23 cellular contexts compared by ENCODE assay signal in the genomic region with DNA sequence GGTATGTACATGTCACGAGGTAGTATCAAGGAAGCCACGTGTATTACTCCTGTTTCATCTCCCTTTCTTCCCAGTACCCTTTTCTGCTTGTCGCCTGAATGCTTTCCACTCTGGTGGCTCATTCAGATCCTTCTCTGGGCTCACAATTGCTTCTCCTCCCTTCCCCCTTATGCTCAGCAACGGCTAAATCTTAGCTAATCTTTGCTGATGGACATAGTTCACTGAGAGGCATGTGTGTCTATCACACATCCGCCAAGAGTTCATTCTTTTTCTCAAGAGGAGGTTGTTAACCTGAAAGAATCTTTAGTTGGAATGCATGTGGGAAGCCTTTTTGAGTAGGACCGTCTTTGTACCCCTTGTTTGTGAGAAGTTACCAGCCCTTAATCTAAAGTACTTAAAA. TPM values are rescaled to one million over a fixed set of nuclear protein-coding genes. Genes with fewer than 3 reads are reported as not detected.
"Had no signal": no experiment of that assay in that cellular context is flagged by ENCODE, and none has a peak within 500 bp of the region (broad histone marks: within the 10 kb centered on the region; RNA-seq: fewer than 3 reads in every experiment).

No MANE protein-coding gene starts in this region.

- ATAC-seq: activated CD8-positive, alpha-beta T cell treated with anti-CD3 and anti-CD28 coated beads, Interleukin-2, amount 10 ng/mL, durations not matched to agents 7 days and 5 days; gastroesophageal sphincter; heart right ventricle had no signal

- H3K9me3 ChIP-seq: breast epithelium, gastroesophageal sphincter, heart right ventricle, right atrium auricular region, upper lobe of left lung had no signal

- H3K27ac ChIP-seq: breast epithelium, heart right ventricle, right atrium auricular region, skin epidermis, upper lobe of left lung had no signal

- H3K4me3 Mint-ChIP-seq: activated CD4-positive, alpha-beta T cell treated with anti-CD3 and anti-CD28 coated beads, Interleukin-2, amount 10 ng/mL, durations not matched to agents 24 days and 14 days; activated CD8-positive, alpha-beta T cell treated with anti-CD3 and anti-CD28 coated beads, Interleukin-2, amount 10 ng/mL, durations not matched to agents 7 days and 5 days; activated naive CD8-positive, alpha-beta T cell treated with anti-CD3 and anti-CD28 coated beads for 36 hours; naive B cell; stimulated activated naive CD8-positive, alpha-beta T cell treated with anti-CD3 and anti-CD28 coated beads, Interleukin-15, Interleukin-2, amounts not matched to agents 100 ng/mL and 50 ng/mL, for 24 hours; T-helper 1 cell treated with Interleukin-12 subunit alpha and Interleukin-12 subunit beta and Interleukin-4 antibody, amounts not matched to agents 30 μg/mL and 1 μg/mL, for 36 hours had no signal

- H3K4me1 Mint-ChIP-seq: activated naive CD8-positive, alpha-beta T cell treated with anti-CD3 and anti-CD28 coated beads for 36 hours; naive B cell had no signal

- H3K27ac Mint-ChIP-seq: activated CD4-positive, alpha-beta T cell treated with anti-CD3 and anti-CD28 coated beads, Interleukin-2, amount 10 ng/mL, durations not matched to agents 24 days and 14 days; activated CD8-positive, alpha-beta T cell treated with anti-CD3 and anti-CD28 coated beads, Interleukin-2, amount 10 ng/mL, durations not matched to agents 7 days and 5 days; activated naive CD8-positive, alpha-beta T cell treated with anti-CD3 and anti-CD28 coated beads for 36 hours; stimulated activated naive CD8-positive, alpha-beta T cell treated with anti-CD3 and anti-CD28 coated beads, Interleukin-15, Interleukin-2, amounts not matched to agents 100 ng/mL and 50 ng/mL, for 24 hours; T-helper 1 cell treated with Interleukin-12 subunit alpha and Interleukin-12 subunit beta and Interleukin-4 antibody, amounts not matched to agents 30 μg/mL and 1 μg/mL, for 36 hours had no signal

- H3K27me3 Mint-ChIP-seq: activated CD4-positive, alpha-beta T cell treated with anti-CD3 and anti-CD28 coated beads, Interleukin-2, amount 10 ng/mL, durations not matched to agents 24 days and 14 days; activated naive CD8-positive, alpha-beta T cell treated with anti-CD3 and anti-CD28 coated beads for 36 hours; naive B cell; stimulated activated naive CD8-positive, alpha-beta T cell treated with anti-CD3 and anti-CD28 coated beads, Interleukin-15, Interleukin-2, amounts not matched to agents 100 ng/mL and 50 ng/mL, for 24 hours had no signal

- H3K4me1 ChIP-seq: breast epithelium had no signal

- H3K27me3 ChIP-seq: breast epithelium, gastroesophageal sphincter, heart right ventricle, right atrium auricular region, upper lobe of left lung had no signal

- H3K9me3 Mint-ChIP-seq: activated CD4-positive, alpha-beta T cell treated with anti-CD3 and anti-CD28 coated beads, Interleukin-2, amount 10 ng/mL, durations not matched to agents 24 days and 14 days; activated naive CD8-positive, alpha-beta T cell treated with anti-CD3 and anti-CD28 coated beads for 36 hours; naive B cell; stimulated activated naive CD8-positive, alpha-beta T cell treated with anti-CD3 and anti-CD28 coated beads, Interleukin-15, Interleukin-2, amounts not matched to agents 100 ng/mL and 50 ng/mL, for 24 hours; T-helper 1 cell treated with Interleukin-12 subunit alpha and Interleukin-12 subunit beta and Interleukin-4 antibody, amounts not matched to agents 30 μg/mL and 1 μg/mL, for 36 hours had no signal

- H3K4me3 ChIP-seq: breast epithelium, gastroesophageal sphincter, heart right ventricle, right atrium auricular region, skin epidermis, upper lobe of left lung had no signal

- DNase-seq: activated CD4-positive, alpha-beta T cell treated with anti-CD3 and anti-CD28 coated beads, Interleukin-2, amount 10 ng/mL, durations not matched to agents 24 days and 14 days; activated CD4-positive, CD25-positive, alpha-beta regulatory T cell; activated CD8-positive, alpha-beta memory T cell treated with anti-CD3 and anti-CD28 coated beads, Interleukin-2, amount 50 U/mL, for 4 hours; activated CD8-positive, alpha-beta T cell treated with anti-CD3 and anti-CD28 coated beads, Interleukin-2, amount 10 ng/mL, durations not matched to agents 7 days and 5 days; activated naive CD8-positive, alpha-beta T cell treated with anti-CD3 and anti-CD28 coated beads for 36 hours; heart right ventricle; islet precursor cell; naive B cell; posterior cingulate gyrus; stimulated activated CD4-positive, alpha-beta T cell treated with anti-CD3 and anti-CD28 coated beads, Interleukin-4, amount 100 ng/mL, for 24 hours; upper lobe of left lung had no signal

- H3K36me3 ChIP-seq: breast epithelium had no signal

RNA-seq across cellular contexts. Expression of a gene that starts 56.5 kb away (rescaled TPM):
- total RNA-seq: activated CD4-positive, alpha-beta T cell treated with anti-CD3 and anti-CD28 coated beads, Interleukin-2, amount 10 ng/mL, durations not matched to agents 24 days and 14 days; activated CD8-positive, alpha-beta T cell treated with anti-CD3 and anti-CD28 coated beads, Interleukin-2, amount 10 ng/mL, durations not matched to agents 7 days and 5 days; activated naive CD8-positive, alpha-beta T cell treated with anti-CD3 and anti-CD28 coated beads for 36 hours; breast epithelium; chondrocyte; dermis microvascular lymphatic vessel endothelial cell; gastroesophageal sphincter; lung microvascular endothelial cell; mononuclear cell; temporal lobe; upper lobe of left lung had no signal
- polyA plus RNA-seq: esophagus had no signal
